ENCODE assay signal across 24 cellular contexts in the genomic region with DNA sequence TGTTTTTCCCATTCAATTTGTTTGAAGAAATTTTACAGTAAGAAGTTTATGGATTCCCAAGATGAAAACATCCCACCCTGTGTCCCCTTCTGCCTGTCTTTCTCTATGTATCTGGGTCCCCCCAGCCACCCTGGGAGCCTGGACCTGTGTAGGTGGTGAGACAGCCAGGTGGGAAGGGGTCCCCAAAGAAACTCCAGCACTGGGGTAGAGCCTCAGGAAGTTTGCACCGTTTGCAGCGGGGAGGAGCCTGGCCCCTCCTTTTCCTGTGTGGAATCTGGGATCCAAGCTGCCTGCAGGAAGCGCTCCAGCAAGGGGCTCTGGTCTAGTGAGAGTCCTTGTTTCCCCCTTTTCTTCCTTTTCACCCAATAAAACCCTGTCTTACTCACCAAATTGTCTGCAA. TPM values are rescaled to one million over a fixed set of nuclear protein-coding genes. Genes with fewer than 3 reads are reported as not detected.
DNase-seq lines count a peak whose midpoint lies in the region; ATAC-seq and TF ChIP-seq lines count a peak whose summit lies in the region.
"Had no signal": no experiment of that assay in that cellular context is flagged by ENCODE, and none has a peak within 500 bp of the region (broad histone marks: within the 10 kb centered on the region; RNA-seq: fewer than 3 reads in every experiment).

No MANE protein-coding gene starts in this region.

- H3K9me3 ChIP-seq in endodermal cell (ENCODE audit: control insufficient read depth, low read length), result no peaks in the 10 kb centered on the region
- H3K9me3 ChIP-seq in uterus, result no peaks in the 10 kb centered on the region
- H3K9me3 ChIP-seq: A549, BE2C had no signal

- DNase-seq in chondrocyte (ENCODE audit: low spot score) (no peak), endodermal cell (peak; percentile 30), osteocyte (ENCODE audit: extremely low spot score, unreplicated experiment) (peak; percentile 68), uterus (no peak), ecto neural progenitor cell (ENCODE audit: low spot score) (no peak), NCI-H2107 treated with DMSO at 0.1 percent for 48 hours (lab: John Stamatoyannopoulos, UW; ENCODE audit: unreplicated experiment) (no peak)
- DNase-seq: 8988T; ACHN; AML-193; BE2C; CD4-positive, alpha-beta T cell; CD8-positive, alpha-beta memory T cell; DMS 273 treated with DMSO at 0.1 percent for 48 hours; DMS79; EL; GDM1; GM23248; H9 had no signal

- TF ChIP-seq POLR2A in uterus (IDR thresholded peaks at IDR 0.05), result no peak

- H3K27ac ChIP-seq in endodermal cell (ENCODE audit: low read depth, low read length), result no peak overlapping the region
- H3K27ac ChIP-seq in uterus, result peak overlapping the region; percentile 87 to 98
- H3K27ac ChIP-seq: A549; BLaER1 treated with 17β-estradiol and CSF1 and Interleukin-3, amounts not matched to agents 10 nM and 100 nM had no signal

- TF ChIP-seq CTCF in chondrocyte (IDR thresholded peaks at IDR 0.05), result no peak
- TF ChIP-seq CTCF in endodermal cell (conservative IDR thresholded peaks at IDR 0.05), result no peak
- no peak for TF ChIP-seq CTCF in osteocyte (IDR thresholded peaks at IDR 0.05)
- no peak for TF ChIP-seq CTCF in uterus (IDR thresholded peaks at IDR 0.05)

- H3K4me1 Mint-ChIP-seq in chondrocyte (ENCODE audit: low read depth), result peaks cover 77% of the 10 kb centered on the region
- H3K4me1 Mint-ChIP-seq in endodermal cell, result peaks cover 4% of the 10 kb centered on the region
- peaks cover 61% of the 10 kb centered on the region for H3K4me1 Mint-ChIP-seq in osteocyte (ENCODE audit: unreplicated experiment)
- H3K4me1 Mint-ChIP-seq: CD14-positive monocyte; CD8-positive, alpha-beta memory T cell had no signal

- H3K4me1 ChIP-seq in endodermal cell (ENCODE audit: control insufficient read depth, insufficient read depth, low read length) (no peaks in the 10 kb centered on the region), uterus (peaks cover 8 to 19% of the 10 kb centered on the region in 2 donors)
- H3K4me1 ChIP-seq: A549, BE2C had no signal

- H3K27me3 ChIP-seq in endodermal cell (ENCODE audit: control insufficient read depth, insufficient read depth, low read length, poor library complexity, severe bottlenecking) (no peaks in the 10 kb centered on the region), uterus (no peaks in the 10 kb centered on the region)
- H3K27me3 ChIP-seq: BE2C; BLaER1 treated with 17β-estradiol and CSF1 and Interleukin-3, amounts not matched to agents 10 nM and 100 nM had no signal

- H3K27ac Mint-ChIP-seq in chondrocyte (ENCODE audit: unreplicated experiment), result peak overlapping the region; percentile 8
- no peak overlapping the region for H3K27ac Mint-ChIP-seq in endodermal cell
- no peak overlapping the region for H3K27ac Mint-ChIP-seq in osteocyte (ENCODE audit: unreplicated experiment)
- H3K27ac Mint-ChIP-seq: CD4-positive, alpha-beta T cell; CD8-positive, alpha-beta memory T cell; H9 had no signal

- H3K4me3 Mint-ChIP-seq in chondrocyte (ENCODE audit: unreplicated experiment), result no peak overlapping the region
- no peak overlapping the region for H3K4me3 Mint-ChIP-seq in endodermal cell
- no peak overlapping the region for H3K4me3 Mint-ChIP-seq in osteocyte (ENCODE audit: unreplicated experiment)
- H3K4me3 Mint-ChIP-seq: CD14-positive monocyte; CD4-positive, alpha-beta T cell; CD8-positive, alpha-beta memory T cell; H9 had no signal

- H3K36me3 Mint-ChIP-seq in chondrocyte (ENCODE audit: low read depth), result no peaks in the 10 kb centered on the region
- no peaks in the 10 kb centered on the region for H3K36me3 Mint-ChIP-seq in endodermal cell (ENCODE audit: low read depth)
- H3K36me3 Mint-ChIP-seq in osteocyte (ENCODE audit: unreplicated experiment), result no peaks in the 10 kb centered on the region
- H3K36me3 Mint-ChIP-seq: CD14-positive monocyte; CD8-positive, alpha-beta memory T cell had no signal

- 92 to 93% methylated on average over 2 to 3 of the region's 3 CpGs for WGBS in endodermal cell (ENCODE audit: insufficient coverage in 1 of 2, insufficient read length in 1 of 2), 2 experiments

- H3K4me3 ChIP-seq in endodermal cell (ENCODE audit: low read length), result no peak overlapping the region
- no peak overlapping the region for H3K4me3 ChIP-seq in uterus
- H3K4me3 ChIP-seq: A549; BLaER1 treated with 17β-estradiol and CSF1 and Interleukin-3, amounts not matched to agents 10 nM and 100 nM; GM12878; GM23248 had no signal

- no peak overlapping the region for H3K9ac ChIP-seq in endodermal cell (ENCODE audit: extremely low read depth, low read length, poor library complexity, severe bottlenecking)
- H3K9ac ChIP-seq: BLaER1 treated with 17β-estradiol and CSF1 and Interleukin-3, amounts not matched to agents 10 nM and 100 nM; GM23248 had no signal

- H3K36me3 ChIP-seq in endodermal cell (ENCODE audit: control insufficient read depth, insufficient read depth, low read length), result no peaks in the 10 kb centered on the region
- H3K36me3 ChIP-seq in uterus, result no peaks in the 10 kb centered on the region
- H3K36me3 ChIP-seq: BE2C; BLaER1 treated with 17β-estradiol and CSF1 and Interleukin-3, amounts not matched to agents 10 nM and 100 nM had no signal

- intact Hi-C loops in uterus (cut with DNase I; ENCODE audit: low total_unique reads), result no loop called here

- no peak for ATAC-seq in HG03460 (IDR thresholded peaks at IDR 0.05; ENCODE audit: unreplicated experiment)
- ATAC-seq: A549, GM12878, HCT116 had no signal

- no peaks in the 10 kb centered on the region for H3K27me3 Mint-ChIP-seq in chondrocyte (ENCODE audit: low read depth)
- peaks cover 3% of the 10 kb centered on the region for H3K27me3 Mint-ChIP-seq in endodermal cell (ENCODE audit: insufficient read depth)
- no peaks in the 10 kb centered on the region for H3K27me3 Mint-ChIP-seq in osteocyte (ENCODE audit: unreplicated experiment)

- H3K9me3 Mint-ChIP-seq in chondrocyte (ENCODE audit: low read depth), result no peaks in the 10 kb centered on the region
- H3K9me3 Mint-ChIP-seq in endodermal cell, result no peaks in the 10 kb centered on the region
- no peaks in the 10 kb centered on the region for H3K9me3 Mint-ChIP-seq in osteocyte (ENCODE audit: unreplicated experiment)
- H3K9me3 Mint-ChIP-seq: CD4-positive, alpha-beta T cell; CD8-positive, alpha-beta memory T cell; H9 had no signal

RNA-seq across cellular contexts. Expression of a gene that starts 49.4 kb away (rescaled TPM):
- total RNA-seq in chondrocyte (965 to 1,105 TPM (median 1,092 TPM) in 3 replicates), endodermal cell (1 to 10 TPM in 1 of 2 donors, under 1 TPM in 1; 0.35 to 1.4 TPM), osteocyte (1,149 and 1,161 TPM in 2 replicates), uterus (100 to 1,000 TPM in 1 of 4 donors, 10 to 100 TPM in 3; 37.3 to 106 (median 61.1) TPM)
- 1.8 TPM for polyA plus RNA-seq in endodermal cell (2013, experiment 1 of 2)
- 1.3 TPM for polyA plus RNA-seq in endodermal cell (2013, experiment 2 of 2)
- total RNA-seq: CD8-positive, alpha-beta memory T cell had no signal
- polyA plus RNA-seq: CD8-positive, alpha-beta memory T cell had no signal

Comparison
In these comparisons a context has a peak if more than half of its experiments do, and no peak if none do; other contexts are left out.
1. DNase-seq: peak in endodermal cell (single experiment) and osteocyte (single experiment); none in chondrocyte (single experiment), uterus (0 of 2), ecto neural progenitor cell (single experiment) and NCI-H2107 treated with DMSO at 0.1 percent for 48 hours (single experiment).
2. RNA of a gene that starts 49.4 kb away (total RNA-seq): 1,149 to 1,161 TPM in osteocyte, 965 to 1,105 TPM in chondrocyte and 37.3 to 106 TPM in uterus; 0.35 to 1.4 TPM in endodermal cell; every median in the first group is over 10 times any median in the second.